28 cellular contexts compared by ENCODE assay signal in the genomic region with DNA sequence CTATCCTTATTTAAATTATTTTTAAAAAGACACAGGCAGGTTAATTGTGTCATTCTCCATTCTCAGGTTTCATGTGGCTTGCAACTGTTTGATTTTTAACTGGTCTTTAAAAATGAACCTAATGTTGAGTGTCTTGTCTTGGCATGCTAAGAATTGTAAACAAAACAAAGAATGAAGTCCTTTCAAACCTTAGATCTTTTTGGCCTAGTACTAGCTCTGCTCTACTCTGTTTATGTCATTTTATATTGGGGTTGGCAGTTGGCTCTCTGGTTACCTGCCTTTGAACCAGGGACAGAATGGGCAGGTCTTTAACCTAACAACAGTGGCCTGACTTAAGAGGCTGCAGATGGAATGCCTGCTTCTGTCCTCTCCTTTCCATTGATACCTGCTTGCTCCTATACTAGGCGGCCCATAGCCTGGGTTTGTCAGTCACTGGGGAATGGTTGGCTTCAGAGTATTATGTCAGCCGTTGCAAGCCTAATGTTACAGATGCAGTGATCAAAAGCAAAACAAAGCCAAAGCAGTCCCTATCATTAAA.
A peak's percentile ranks its signal among the peaks of the same experiment; 100 is the strongest.
DNase-seq lines count a peak whose midpoint lies in the region; ATAC-seq, FAIRE-seq and TF ChIP-seq lines count a peak whose summit lies in the region.
"Had no signal": no experiment of that assay in that cellular context is flagged by ENCODE, and none has a peak within 500 bp of the region (broad histone marks: within the 10 kb centered on the region; RNA-seq: fewer than 3 reads in every experiment).

No MANE protein-coding gene starts in this region.

- no peak for DNase-seq in activated CD4-positive, alpha-beta T cell treated with anti-CD3 and anti-CD28 coated beads for 36 hours
- DNase-seq in activated CD4-positive, alpha-beta T cell treated with anti-CD3 and anti-CD28 coated beads, Interleukin-2, amount 50 U/mL, for 1 hour = no peak
- no peak for DNase-seq in GM18507 (ENCODE audit: extremely low spot score, insufficient read length, low read depth)
- no peak for DNase-seq in WTC11 (ENCODE audit: low spot score)
- DNase-seq in naive thymus-derived CD8-positive, alpha-beta T cell = no peak
- DNase-seq in stimulated activated naive B cell treated with anti-CD40 and anti-IgM and Interleukin-4, amounts not matched to agents 10 μg/mL and 1 μg/mL and 100 μg/mL, for 72 hours = no peak
- DNase-seq: activated CD4-positive, alpha-beta T cell treated with anti-CD3 and anti-CD28 coated beads, Interleukin-2, amount 10 ng/mL, durations not matched to agents 24 days and 14 days; activated CD8-positive, alpha-beta memory T cell treated with anti-CD3 and anti-CD28 coated beads, Interleukin-2, amount 50 U/mL, for 4 hours; amniotic stem cell; Caco-2; DMS79; effector CD8-positive, alpha-beta T cell; foreskin fibroblast; H9; heart right ventricle; left colon; mesenchymal stem cell; NCI-H1092; NCI-H187 treated with DMSO at 0.1 percent for 48 hours; NCI-H526; retina; RPMI8226 had no signal

- intact Hi-C loops in activated CD4-positive, alpha-beta T cell treated with anti-CD3 and anti-CD28 coated beads for 36 hours (cut with DNase I, micrococcal nuclease) = no loop called here

- no peak for TF ChIP-seq CTCF in WTC11 (IDR thresholded peaks at IDR 0.05)

- POLR2A ChIA-PET in activated CD4-positive, alpha-beta T cell treated with anti-CD3 and anti-CD28 coated beads for 36 hours (lab: Charles Lee) = no interaction called here
- POLR2A ChIA-PET in WTC11 (lab: Charles Lee) = interaction anchor here (1.4 kb wide), 1 partner anchor 9 kb away, joined by 4 read pairs; no protein-coding TSS in a partner anchor
- POLR2A ChIA-PET in naive thymus-derived CD8-positive, alpha-beta T cell (lab: Charles Lee) = no interaction called here

- H3K27ac Mint-ChIP-seq in activated CD4-positive, alpha-beta T cell treated with anti-CD3 and anti-CD28 coated beads for 36 hours = peak overlapping the region; percentile 43
- H3K27ac Mint-ChIP-seq in WTC11 = peak overlapping the region; percentile 48
- peak overlapping the region; percentile 86 to 99 (median 91) for H3K27ac Mint-ChIP-seq in naive thymus-derived CD8-positive, alpha-beta T cell
- no peak overlapping the region for H3K27ac Mint-ChIP-seq in stimulated activated naive B cell treated with anti-CD40 and anti-IgM and Interleukin-4, amounts not matched to agents 10 μg/mL and 1 μg/mL and 100 μg/mL, for 72 hours
- H3K27ac Mint-ChIP-seq: T-helper 2 cell treated with Interferon-gamma antibody and Interleukin-4, amounts not matched to agents 5 μg/mL and 100 μg/mL, for 36 hours had no signal

- no peaks in the 10 kb centered on the region for H3K27me3 Mint-ChIP-seq in activated CD4-positive, alpha-beta T cell treated with anti-CD3 and anti-CD28 coated beads for 36 hours
- H3K27me3 Mint-ChIP-seq in WTC11 (ENCODE audit: low read depth) = no peaks in the 10 kb centered on the region
- H3K27me3 Mint-ChIP-seq in naive thymus-derived CD8-positive, alpha-beta T cell = no peaks in the 10 kb centered on the region
- H3K27me3 Mint-ChIP-seq in stimulated activated naive B cell treated with anti-CD40 and anti-IgM and Interleukin-4, amounts not matched to agents 10 μg/mL and 1 μg/mL and 100 μg/mL, for 72 hours = no peaks in the 10 kb centered on the region
- H3K27me3 Mint-ChIP-seq: activated CD4-positive, alpha-beta T cell treated with anti-CD3 and anti-CD28 coated beads, Interleukin-2, amount 10 ng/mL, durations not matched to agents 24 days and 14 days had no signal

- H3K4me1 Mint-ChIP-seq in activated CD4-positive, alpha-beta T cell treated with anti-CD3 and anti-CD28 coated beads for 36 hours = peaks cover 55% of the 10 kb centered on the region
- peaks cover 45% of the 10 kb centered on the region for H3K4me1 Mint-ChIP-seq in WTC11
- peaks cover 30 to 60% (median 58%) of the 10 kb centered on the region in 4 donors for H3K4me1 Mint-ChIP-seq in naive thymus-derived CD8-positive, alpha-beta T cell
- peaks cover 4 to 13% of the 10 kb centered on the region in 2 donors for H3K4me1 Mint-ChIP-seq in stimulated activated naive B cell treated with anti-CD40 and anti-IgM and Interleukin-4, amounts not matched to agents 10 μg/mL and 1 μg/mL and 100 μg/mL, for 72 hours

- H3K9me3 Mint-ChIP-seq in activated CD4-positive, alpha-beta T cell treated with anti-CD3 and anti-CD28 coated beads for 36 hours (ENCODE audit: low read depth) = no peaks in the 10 kb centered on the region
- no peaks in the 10 kb centered on the region for H3K9me3 Mint-ChIP-seq in WTC11
- no peaks in the 10 kb centered on the region for H3K9me3 Mint-ChIP-seq in naive thymus-derived CD8-positive, alpha-beta T cell
- H3K9me3 Mint-ChIP-seq in stimulated activated naive B cell treated with anti-CD40 and anti-IgM and Interleukin-4, amounts not matched to agents 10 μg/mL and 1 μg/mL and 100 μg/mL, for 72 hours = no peaks in the 10 kb centered on the region
- H3K9me3 Mint-ChIP-seq: activated CD4-positive, alpha-beta T cell treated with anti-CD3 and anti-CD28 coated beads, Interleukin-2, amount 10 ng/mL, durations not matched to agents 24 days and 14 days; H9; stimulated activated effector memory CD8-positive, alpha-beta T cell treated with anti-CD3 and anti-CD28 coated beads, Interleukin-12 subunit alpha, Interleukin-12 subunit beta, amount 100 ng/mL, for 72 hours; T-helper 2 cell treated with Interferon-gamma antibody and Interleukin-4, amounts not matched to agents 5 μg/mL and 100 μg/mL, for 36 hours had no signal

- no peak for ATAC-seq in activated CD4-positive, alpha-beta T cell treated with anti-CD3 and anti-CD28 coated beads for 36 hours
- ATAC-seq in WTC11 = peak; percentile 83
- ATAC-seq in naive thymus-derived CD8-positive, alpha-beta T cell = no peak
- ATAC-seq in stimulated activated naive B cell treated with anti-CD40 and anti-IgM and Interleukin-4, amounts not matched to agents 10 μg/mL and 1 μg/mL and 100 μg/mL, for 72 hours (replicated peaks) = no peak
- no peak for ATAC-seq in HG02642 (IDR thresholded peaks at IDR 0.05; ENCODE audit: poor library complexity, unreplicated experiment)
- no peak for ATAC-seq in GM18502 (IDR thresholded peaks at IDR 0.05; ENCODE audit: poor library complexity, unreplicated experiment)
- ATAC-seq: heart right ventricle; left colon; stimulated activated effector memory CD8-positive, alpha-beta T cell treated with anti-CD3 and anti-CD28 coated beads, Interleukin-12 subunit alpha, Interleukin-12 subunit beta, amount 100 ng/mL, for 72 hours had no signal

- H3K36me3 Mint-ChIP-seq in activated CD4-positive, alpha-beta T cell treated with anti-CD3 and anti-CD28 coated beads for 36 hours (ENCODE audit: low read depth) = peaks cover 8% of the 10 kb centered on the region
- H3K36me3 Mint-ChIP-seq in WTC11 = peaks cover 15% of the 10 kb centered on the region
- H3K36me3 Mint-ChIP-seq in naive thymus-derived CD8-positive, alpha-beta T cell = peaks cover 0 to 6% (median 3%) of the 10 kb centered on the region in 3 donors
- H3K36me3 Mint-ChIP-seq in stimulated activated naive B cell treated with anti-CD40 and anti-IgM and Interleukin-4, amounts not matched to agents 10 μg/mL and 1 μg/mL and 100 μg/mL, for 72 hours = peaks cover 4 to 5% of the 10 kb centered on the region in 2 donors
- H3K36me3 Mint-ChIP-seq: stimulated activated effector memory CD8-positive, alpha-beta T cell treated with anti-CD3 and anti-CD28 coated beads, Interleukin-12 subunit alpha, Interleukin-12 subunit beta, amount 100 ng/mL, for 72 hours had no signal

- H3K4me3 Mint-ChIP-seq in activated CD4-positive, alpha-beta T cell treated with anti-CD3 and anti-CD28 coated beads for 36 hours = no peak overlapping the region
- H3K4me3 Mint-ChIP-seq in WTC11 = no peak overlapping the region; the same call in 1 of the 2 replicates
- peak overlapping the region in 6 of 10 donors; percentile 18 to 60 (median 42) for H3K4me3 Mint-ChIP-seq in naive thymus-derived CD8-positive, alpha-beta T cell
- H3K4me3 Mint-ChIP-seq in stimulated activated naive B cell treated with anti-CD40 and anti-IgM and Interleukin-4, amounts not matched to agents 10 μg/mL and 1 μg/mL and 100 μg/mL, for 72 hours = no peak overlapping the region
- H3K4me3 Mint-ChIP-seq: activated CD4-positive, alpha-beta T cell treated with anti-CD3 and anti-CD28 coated beads, Interleukin-2, amount 10 ng/mL, durations not matched to agents 24 days and 14 days; H9; stimulated activated effector memory CD8-positive, alpha-beta T cell treated with anti-CD3 and anti-CD28 coated beads, Interleukin-12 subunit alpha, Interleukin-12 subunit beta, amount 100 ng/mL, for 72 hours had no signal

- CTCF ChIA-PET in activated CD4-positive, alpha-beta T cell treated with anti-CD3 and anti-CD28 coated beads for 36 hours (lab: Charles Lee) = interaction anchor here (0.6 to 3.5 kb wide), 5 partner anchors 11 to 376 kb away, joined by 3 to 27 read pairs (median 4); no protein-coding TSS in a partner anchor
- CTCF ChIA-PET in WTC11 (lab: Charles Lee) = interaction anchor here (1.0 to 2.9 kb wide), 2 partner anchors 9 to 15 kb away, joined by 3 to 17 read pairs; no protein-coding TSS in a partner anchor

- peak; percentile 26 for FAIRE-seq in GM18507 (lab: Jason Lieb, UNC)
- FAIRE-seq: colon, urothelium cell line had no signal

TF ChIP-seq in WTC11, 78 proteins besides CTCF, POLR2A, EP300 and RAD21 (continues in another document):
- TF ChIP-seq, protein P1, sequence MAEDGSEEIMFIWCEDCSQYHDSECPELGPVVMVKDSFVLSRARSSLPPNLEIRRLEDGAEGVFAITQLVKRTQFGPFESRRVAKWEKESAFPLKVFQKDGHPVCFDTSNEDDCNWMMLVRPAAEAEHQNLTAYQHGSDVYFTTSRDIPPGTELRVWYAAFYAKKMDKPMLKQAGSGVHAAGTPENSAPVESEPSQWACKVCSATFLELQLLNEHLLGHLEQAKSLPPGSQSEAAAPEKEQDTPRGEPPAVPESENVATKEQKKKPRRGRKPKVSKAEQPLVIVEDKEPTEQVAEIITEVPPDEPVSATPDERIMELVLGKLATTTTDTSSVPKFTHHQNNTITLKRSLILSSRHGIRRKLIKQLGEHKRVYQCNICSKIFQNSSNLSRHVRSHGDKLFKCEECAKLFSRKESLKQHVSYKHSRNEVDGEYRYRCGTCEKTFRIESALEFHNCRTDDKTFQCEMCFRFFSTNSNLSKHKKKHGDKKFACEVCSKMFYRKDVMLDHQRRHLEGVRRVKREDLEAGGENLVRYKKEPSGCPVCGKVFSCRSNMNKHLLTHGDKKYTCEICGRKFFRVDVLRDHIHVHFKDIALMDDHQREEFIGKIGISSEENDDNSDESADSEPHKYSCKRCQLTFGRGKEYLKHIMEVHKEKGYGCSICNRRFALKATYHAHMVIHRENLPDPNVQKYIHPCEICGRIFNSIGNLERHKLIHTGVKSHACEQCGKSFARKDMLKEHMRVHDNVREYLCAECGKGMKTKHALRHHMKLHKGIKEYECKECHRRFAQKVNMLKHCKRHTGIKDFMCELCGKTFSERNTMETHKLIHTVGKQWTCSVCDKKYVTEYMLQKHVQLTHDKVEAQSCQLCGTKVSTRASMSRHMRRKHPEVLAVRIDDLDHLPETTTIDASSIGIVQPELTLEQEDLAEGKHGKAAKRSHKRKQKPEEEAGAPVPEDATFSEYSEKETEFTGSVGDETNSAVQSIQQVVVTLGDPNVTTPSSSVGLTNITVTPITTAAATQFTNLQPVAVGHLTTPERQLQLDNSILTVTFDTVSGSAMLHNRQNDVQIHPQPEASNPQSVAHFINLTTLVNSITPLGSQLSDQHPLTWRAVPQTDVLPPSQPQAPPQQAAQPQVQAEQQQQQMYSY (CRISPR knock-in tag; IDR thresholded peaks at IDR 0.05) = no peak
- TF ChIP-seq TEAD1 (CRISPR knock-in tag; IDR thresholded peaks at IDR 0.05) = no peak

Comparison
In these comparisons a context has a peak if more than half of its experiments do, and no peak if none do; other contexts are left out.
1. H3K4me3 Mint-ChIP-seq: peak in naive thymus-derived CD8-positive, alpha-beta T cell (6 of 10); none in activated CD4-positive, alpha-beta T cell treated with anti-CD3 and anti-CD28 coated beads for 36 hours (single experiment), WTC11 (single experiment) and stimulated activated naive B cell treated with anti-CD40 and anti-IgM and Interleukin-4, amounts not matched to agents 10 μg/mL and 1 μg/mL and 100 μg/mL, for 72 hours (0 of 2).